ENCODE assay signal across 35 cellular contexts in the genomic region with DNA sequence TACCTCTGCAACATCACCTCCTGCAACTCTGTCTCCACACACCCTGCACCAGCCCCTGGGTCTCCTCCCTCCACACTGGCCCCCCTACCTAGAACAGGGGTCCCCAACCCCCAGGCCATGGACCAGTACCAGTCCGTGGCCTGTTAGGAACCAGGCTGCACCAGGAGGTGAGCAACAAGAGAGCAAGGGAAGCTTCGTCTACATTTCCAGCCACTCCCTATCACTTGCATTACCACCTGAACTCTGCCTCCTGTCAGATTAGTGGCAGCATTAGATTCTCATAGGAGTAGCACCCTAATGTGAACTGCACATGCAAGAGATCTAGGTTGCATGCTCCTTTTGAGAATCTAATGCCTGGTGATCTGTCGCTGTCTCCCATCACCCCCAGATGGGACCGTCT.
DNase-seq lines count a peak whose midpoint lies in the region; ATAC-seq and TF ChIP-seq lines count a peak whose summit lies in the region.
"Had no signal": no experiment of that assay in that cellular context is flagged by ENCODE, and none has a peak within 500 bp of the region (broad histone marks: within the 10 kb centered on the region; RNA-seq: fewer than 3 reads in every experiment).

No MANE protein-coding gene starts in this region.

- H3K36me3 Mint-ChIP-seq in activated CD4-positive, alpha-beta T cell treated with anti-CD3 and anti-CD28 coated beads, Interleukin-2, amount 10 ng/mL, durations not matched to agents 24 days and 14 days (ENCODE audit: low read depth): no peaks in the 10 kb centered on the region
- H3K36me3 Mint-ChIP-seq: CD14-positive monocyte; CD4-positive, alpha-beta memory T cell; CD4-positive, CD25-positive, alpha-beta regulatory T cell; CD8-positive, alpha-beta memory T cell; CD8-positive, alpha-beta T cell had no signal

- H2AK5ac ChIP-seq in mesenchymal stem cell (ENCODE audit: low read length, severe bottlenecking) (no peak overlapping the region), neuronal stem cell (ENCODE audit: low read depth, low read length) (no peak overlapping the region)

- H3K9me3 ChIP-seq in HEK293 (ENCODE audit: control insufficient read depth, insufficient read depth, low read depth, low read length) (no peaks in the 10 kb centered on the region), mesenchymal stem cell (ENCODE audit: control insufficient read depth, low read length) (no peaks in the 10 kb centered on the region), neuronal stem cell (replicated peaks in 1 of 2; ENCODE audit: control insufficient read depth in 2 of 2, insufficient read depth in 1 of 2, low read depth in 1 of 2, low read length in 2 of 2) (no peaks in the 10 kb centered on the region), left lung (no peaks in the 10 kb centered on the region)
- H3K9me3 ChIP-seq: A549; BE2C; BLaER1; BLaER1 treated with 17β-estradiol and CSF1 and Interleukin-3, amounts not matched to agents 10 nM and 100 nM; Caco-2 had no signal

- no peak overlapping the region for H4K91ac ChIP-seq in mesenchymal stem cell (ENCODE audit: low read length)
- peak overlapping the region; percentile 22 for H4K91ac ChIP-seq in neuronal stem cell (ENCODE audit: low read depth, low read length, poor library complexity)

- ATAC-seq in left lung (no peak), omental fat pad (ENCODE audit: low FRiP score) (no peak)
- ATAC-seq: A549; CD8-positive, alpha-beta T cell had no signal

- intact Hi-C loops in activated CD4-positive, alpha-beta T cell treated with anti-CD3 and anti-CD28 coated beads, Interleukin-2, amount 10 ng/mL, durations not matched to agents 24 days and 14 days (cut with micrococcal nuclease): no loop called here
- intact Hi-C loops in left lung (cut with DNase I): no loop called here

- peak; percentile 4 for DNase-seq in activated CD4-positive, alpha-beta T cell treated with anti-CD3 and anti-CD28 coated beads, Interleukin-2, amount 10 ng/mL, durations not matched to agents 24 days and 14 days
- DNase-seq in activated CD4-positive, alpha-beta T cell treated with anti-CD3 and anti-CD28 coated beads, Interleukin-2, amount 50 U/mL, for 48 hours: no peak
- DNase-seq in mesenchymal stem cell (no peak), neuronal stem cell (ENCODE audit: low spot score) (no peak), left lung (no peak), omental fat pad (ENCODE audit: low spot score) (no peak), T-helper 2 cell (no peak)
- DNase-seq: 8988T; ACHN; AML-193; BE2C; C1 segment of cervical spinal cord; Caco-2; Calu3; CD4-positive, alpha-beta memory T cell; CD4-positive, alpha-beta T cell; CD4-positive, CD25-positive, alpha-beta regulatory T cell; CD8-positive, alpha-beta memory T cell; CD8-positive, alpha-beta T cell; COR-L47; DMS 273 treated with DMSO at 0.1 percent for 48 hours; DMS153; DMS53; DMS79; DMS79 treated with DMSO at 0.1 percent for 48 hours; DND-41; EL had no signal

- H2BK12ac ChIP-seq in mesenchymal stem cell (ENCODE audit: low read length in 2 of 2) (no peak overlapping the region), neuronal stem cell (ENCODE audit: low read length) (no peak overlapping the region)

- H3K4me1 ChIP-seq in HEK293 (ENCODE audit: control insufficient read depth, insufficient read depth, low read length): no peaks in the 10 kb centered on the region
- H3K4me1 ChIP-seq in mesenchymal stem cell (ENCODE audit: control insufficient read depth, insufficient read depth, low read depth, low read length): no peaks in the 10 kb centered on the region
- no peaks in the 10 kb centered on the region for H3K4me1 ChIP-seq in neuronal stem cell (ENCODE audit: control insufficient read depth in 2 of 2, insufficient read depth in 1 of 2, low read depth in 1 of 2, low read length in 2 of 2)
- no peaks in the 10 kb centered on the region for H3K4me1 ChIP-seq in left lung
- H3K4me1 ChIP-seq: A549, BE2C, BLaER1, Caco-2 had no signal

- H4K8ac ChIP-seq in mesenchymal stem cell (ENCODE audit: low read length): no peak overlapping the region
- H4K8ac ChIP-seq in neuronal stem cell (ENCODE audit: low read depth, low read length): no peak overlapping the region

- H3K23ac ChIP-seq in mesenchymal stem cell (ENCODE audit: low read length in 2 of 2) (no peak overlapping the region), neuronal stem cell (ENCODE audit: low read depth, low read length, poor library complexity) (no peak overlapping the region)

- no peaks in the 10 kb centered on the region for H3K27me3 Mint-ChIP-seq in activated CD4-positive, alpha-beta T cell treated with anti-CD3 and anti-CD28 coated beads, Interleukin-2, amount 10 ng/mL, durations not matched to agents 24 days and 14 days
- H3K27me3 Mint-ChIP-seq: CD4-positive, alpha-beta memory T cell had no signal

- CTCF ChIA-PET in HEK293 (lab: Yijun Ruan, JAX): no interaction called here

- no peaks in the 10 kb centered on the region for H3K79me1 ChIP-seq in mesenchymal stem cell (replicated peaks; ENCODE audit: low read length, poor library complexity, severe bottlenecking)
- H3K79me1 ChIP-seq in neuronal stem cell (ENCODE audit: low read depth, low read length): no peaks in the 10 kb centered on the region

- H3K27ac ChIP-seq in HEK293 (ENCODE audit: extremely low read depth, low read depth, low read length) (no peak overlapping the region), mesenchymal stem cell (ENCODE audit: low read length, poor library complexity, severe bottlenecking) (no peak overlapping the region), neuronal stem cell (replicated peaks; ENCODE audit: low read length) (no peak overlapping the region), left lung (no peak overlapping the region)
- H3K27ac ChIP-seq: 22Rv1; A549; BLaER1; BLaER1 treated with 17β-estradiol and CSF1 and Interleukin-3, amounts not matched to agents 10 nM and 100 nM; C4-2B had no signal

- no peak overlapping the region for H3K4me2 ChIP-seq in mesenchymal stem cell (ENCODE audit: low read length, poor library complexity, severe bottlenecking)
- H3K4me2 ChIP-seq in neuronal stem cell (ENCODE audit: insufficient read depth, low read length, poor library complexity, severe bottlenecking): no peak overlapping the region
- H3K4me2 ChIP-seq: A549; BLaER1; BLaER1 treated with 17β-estradiol and CSF1 and Interleukin-3, amounts not matched to agents 10 nM and 100 nM had no signal

- H3K4me3 ChIP-seq in HEK293 (ENCODE audit: low read depth, low read length): no peak overlapping the region
- no peak overlapping the region for H3K4me3 ChIP-seq in mesenchymal stem cell (ENCODE audit: insufficient read depth in 1 of 2, low read depth in 1 of 2, low read length in 2 of 2)
- H3K4me3 ChIP-seq in neuronal stem cell (ENCODE audit: low read length in 2 of 2): no peak overlapping the region
- no peak overlapping the region for H3K4me3 ChIP-seq in left lung
- H3K4me3 ChIP-seq: A549; BLaER1; BLaER1 treated with 17β-estradiol and CSF1 and Interleukin-3, amounts not matched to agents 10 nM and 100 nM had no signal

- peak overlapping the region in 1 of 2 experiments; percentile 34 for H3K18ac ChIP-seq in mesenchymal stem cell (ENCODE audit: low read depth in 1 of 2, low read length in 2 of 2)
- H3K18ac ChIP-seq in neuronal stem cell (ENCODE audit: low read length): no peak overlapping the region

- H3K4ac ChIP-seq in mesenchymal stem cell (ENCODE audit: low read depth in 1 of 2, low read length in 2 of 2) (no peak overlapping the region), neuronal stem cell (ENCODE audit: low read length) (no peak overlapping the region)

- H3K14ac ChIP-seq in mesenchymal stem cell (ENCODE audit: low read length in 2 of 2) (no peak overlapping the region), neuronal stem cell (ENCODE audit: low read length) (no peak overlapping the region)

- WGBS in mesenchymal stem cell: 88% methylated on average over 2 of the region's 4 CpGs
- WGBS in neuronal stem cell (ENCODE audit: extremely low coverage in 2 of 2, insufficient read length in 2 of 2, insufficient replicate concordance in 1 of 2), 2 donors: no CpG with 5 or more reads among the region's 4 CpGs

- no peaks in the 10 kb centered on the region for H3K27me3 ChIP-seq in mesenchymal stem cell (ENCODE audit: control insufficient read depth in 1 of 2, insufficient read depth in 1 of 2, low read length in 2 of 2)
- H3K27me3 ChIP-seq in neuronal stem cell (ENCODE audit: control insufficient read depth in 3 of 3, insufficient read depth in 3 of 3, low read depth in 1 of 3, low read length in 3 of 3): peaks cover 0 to 20% (median 0%) of the 10 kb centered on the region in 3 experiments
- no peaks in the 10 kb centered on the region for H3K27me3 ChIP-seq in left lung
- H3K27me3 ChIP-seq: BLaER1; BLaER1 treated with 17β-estradiol and CSF1 and Interleukin-3, amounts not matched to agents 10 nM and 100 nM had no signal

- POLR2A ChIA-PET in HEK293 (lab: Yijun Ruan, JAX): no interaction called here

- no peak for TF ChIP-seq CTCF in HEK293 (tag by site-specific recombination; IDR thresholded peaks at IDR 0.05)
- TF ChIP-seq CTCF in left lung (IDR thresholded peaks at IDR 0.05): no peak
- TF ChIP-seq CTCF in omental fat pad (IDR thresholded peaks at IDR 0.05): no peak

- H2AFZ ChIP-seq in mesenchymal stem cell (ENCODE audit: low read depth, low read length) (peak overlapping the region; percentile 23), neuronal stem cell (ENCODE audit: low read length) (no peak overlapping the region)

- H3K9ac ChIP-seq in mesenchymal stem cell (ENCODE audit: low read length): no peak overlapping the region
- H3K9ac ChIP-seq in neuronal stem cell (ENCODE audit: low read depth, low read length, poor library complexity): no peak overlapping the region
- H3K9ac ChIP-seq: BLaER1; BLaER1 treated with 17β-estradiol and CSF1 and Interleukin-3, amounts not matched to agents 10 nM and 100 nM had no signal

- no peak overlapping the region for H3K27ac Mint-ChIP-seq in activated CD4-positive, alpha-beta T cell treated with anti-CD3 and anti-CD28 coated beads, Interleukin-2, amount 10 ng/mL, durations not matched to agents 24 days and 14 days
- H3K27ac Mint-ChIP-seq: B cell; CD4-positive, alpha-beta memory T cell; CD4-positive, alpha-beta T cell; CD4-positive, CD25-positive, alpha-beta regulatory T cell; CD8-positive, alpha-beta memory T cell; CD8-positive, alpha-beta T cell had no signal

- H2BK120ac ChIP-seq in mesenchymal stem cell (ENCODE audit: low read depth, low read length) (no peak overlapping the region), neuronal stem cell (ENCODE audit: low read depth, low read length) (peak overlapping the region; percentile 68)

- H3K9me3 Mint-ChIP-seq in activated CD4-positive, alpha-beta T cell treated with anti-CD3 and anti-CD28 coated beads, Interleukin-2, amount 10 ng/mL, durations not matched to agents 24 days and 14 days: no peaks in the 10 kb centered on the region
- H3K9me3 Mint-ChIP-seq: CD4-positive, alpha-beta T cell; CD8-positive, alpha-beta T cell had no signal

- no peak overlapping the region for H3K4me3 Mint-ChIP-seq in activated CD4-positive, alpha-beta T cell treated with anti-CD3 and anti-CD28 coated beads, Interleukin-2, amount 10 ng/mL, durations not matched to agents 24 days and 14 days
- H3K4me3 Mint-ChIP-seq: B cell; CD14-positive monocyte; CD4-positive, alpha-beta memory T cell; CD4-positive, alpha-beta T cell; CD4-positive, CD25-positive, alpha-beta regulatory T cell; CD8-positive, alpha-beta memory T cell; CD8-positive, alpha-beta T cell had no signal

- H3K36me3 ChIP-seq in HEK293 (ENCODE audit: control insufficient read depth in 2 of 2, insufficient read depth in 1 of 2, low read length in 2 of 2) (no peaks in the 10 kb centered on the region), mesenchymal stem cell (ENCODE audit: control insufficient read depth in 1 of 2, insufficient read depth in 2 of 2, low read depth in 1 of 2, low read length in 2 of 2) (no peaks in the 10 kb centered on the region), neuronal stem cell (replicated peaks in 1 of 2; ENCODE audit: control insufficient read depth in 2 of 2, insufficient read depth in 2 of 2, low read length in 2 of 2) (no peaks in the 10 kb centered on the region), left lung (no peaks in the 10 kb centered on the region)
- H3K36me3 ChIP-seq: BE2C; BLaER1; BLaER1 treated with 17β-estradiol and CSF1 and Interleukin-3, amounts not matched to agents 10 nM and 100 nM had no signal

- no peaks in the 10 kb centered on the region for H3K4me1 Mint-ChIP-seq in activated CD4-positive, alpha-beta T cell treated with anti-CD3 and anti-CD28 coated beads, Interleukin-2, amount 10 ng/mL, durations not matched to agents 24 days and 14 days
- H3K4me1 Mint-ChIP-seq: B cell; CD4-positive, alpha-beta memory T cell; CD4-positive, CD25-positive, alpha-beta regulatory T cell; CD8-positive, alpha-beta memory T cell had no signal

- no peak overlapping the region for H2BK15ac ChIP-seq in mesenchymal stem cell (ENCODE audit: low read depth, poor library complexity, severe bottlenecking)
- H2BK15ac ChIP-seq in neuronal stem cell (ENCODE audit: low read length): no peak overlapping the region

- H2BK5ac ChIP-seq in mesenchymal stem cell (ENCODE audit: low read depth, low read length, poor library complexity, severe bottlenecking) (no peak overlapping the region), neuronal stem cell (ENCODE audit: low read length) (no peak overlapping the region)
